Comparison of ENCODE assay signal across 12 cellular contexts in genomic region chr20:23082846-23083552, GRCh38. TPM values are rescaled to one million over a fixed set of nuclear protein-coding genes. Genes with fewer than 3 reads are reported as not detected.
DNase-seq lines count a peak whose midpoint lies in the region; ATAC-seq and TF ChIP-seq lines count a peak whose summit lies in the region.
"Had no signal": no experiment of that assay in that cellular context is flagged by ENCODE, and none has a peak within 500 bp of the region (broad histone marks: within the 10 kb centered on the region; RNA-seq: fewer than 3 reads in every experiment).

No MANE protein-coding gene starts in this region.

- no peaks in the 10 kb centered on the region for H3K36me3 Mint-ChIP-seq in CD4-positive, CD25-positive, alpha-beta regulatory T cell
- no peaks in the 10 kb centered on the region for H3K36me3 Mint-ChIP-seq in natural killer cell treated with Interleukin-12 subunit alpha and Interleukin-12 subunit beta and Interleukin-15 and Interleukin-18, amount 100 ng/mL, for 72 hours

- no peaks in the 10 kb centered on the region for H3K9me3 ChIP-seq in CD4-positive, CD25-positive, alpha-beta regulatory T cell (ENCODE audit: control insufficient read depth in 2 of 2, low read length in 2 of 2)
- no peaks in the 10 kb centered on the region for H3K9me3 ChIP-seq in esophagus muscularis mucosa

- intact Hi-C loops in esophagus muscularis mucosa (cut with DNase I): no loop called here

- no peaks in the 10 kb centered on the region for H3K9me3 Mint-ChIP-seq in CD4-positive, CD25-positive, alpha-beta regulatory T cell
- H3K9me3 Mint-ChIP-seq in natural killer cell treated with Interleukin-12 subunit alpha and Interleukin-12 subunit beta and Interleukin-15 and Interleukin-18, amount 100 ng/mL, for 72 hours: no peaks in the 10 kb centered on the region

- no peaks in the 10 kb centered on the region for H3K36me3 ChIP-seq in CD4-positive, CD25-positive, alpha-beta regulatory T cell (ENCODE audit: control insufficient read depth, insufficient read depth, low read length)
- H3K36me3 ChIP-seq in esophagus muscularis mucosa: peaks cover 0 to 17% (median 0%) of the 10 kb centered on the region in 4 donors

- WGBS in esophagus muscularis mucosa: 61% methylated on average over 9 of the region's 9 CpGs

- no peak for TF ChIP-seq CTCF in esophagus muscularis mucosa (IDR thresholded peaks at IDR 0.05)

- H3K4me3 Mint-ChIP-seq in CD4-positive, CD25-positive, alpha-beta regulatory T cell: peak overlapping the region; percentile 48 to 81 (median 62)
- peak overlapping the region; percentile 81 for H3K4me3 Mint-ChIP-seq in natural killer cell treated with Interleukin-12 subunit alpha and Interleukin-12 subunit beta and Interleukin-15 and Interleukin-18, amount 100 ng/mL, for 72 hours

- ATAC-seq in CD4-positive, CD25-positive, alpha-beta regulatory T cell (ENCODE audit: low read depth in 2 of 2): no peak
- no peak for ATAC-seq in natural killer cell treated with Interleukin-12 subunit alpha and Interleukin-12 subunit beta and Interleukin-15 and Interleukin-18, amount 100 ng/mL, for 72 hours
- ATAC-seq in HG02840 (IDR thresholded peaks at IDR 0.05; ENCODE audit: low FRiP score, unreplicated experiment) (no peak), HG02938 (IDR thresholded peaks at IDR 0.05; ENCODE audit: unreplicated experiment) (no peak), HG03045 (IDR thresholded peaks at IDR 0.05; ENCODE audit: unreplicated experiment) (no peak)

- peaks cover 11% of the 10 kb centered on the region for H3K4me1 ChIP-seq in CD4-positive, CD25-positive, alpha-beta regulatory T cell (ENCODE audit: control insufficient read depth, insufficient read depth, low read length, poor library complexity, severe bottlenecking)
- H3K4me1 ChIP-seq in esophagus muscularis mucosa: peaks cover 30 to 55% (median 47%) of the 10 kb centered on the region in 4 donors

- DNase-seq in CD4-positive, CD25-positive, alpha-beta regulatory T cell: peak in 1 of 3 donors; percentile 3
- DNase-seq in NCI-H2029 (lab: John Stamatoyannopoulos, UW) (peak; percentile 88), esophagus muscularis mucosa (ENCODE audit: extremely low spot score) (no peak), HUDEP-2 (lab: John Stamatoyannopoulos, UW; ENCODE audit: unreplicated experiment in 76 of 76) (no peak)
- DNase-seq in natural killer cell treated with Interleukin-12 subunit alpha and Interleukin-12 subunit beta and Interleukin-15 and Interleukin-18, amount 100 ng/mL, for 72 hours (ENCODE audit: low spot score): no peak
- DNase-seq: COR-L47, dorsolateral prefrontal cortex had no signal

- H3K4me1 Mint-ChIP-seq in CD4-positive, CD25-positive, alpha-beta regulatory T cell: peaks cover 0 to 37% (median 16%) of the 10 kb centered on the region in 4 donors
- peaks cover 53 to 58% of the 10 kb centered on the region in 2 donors for H3K4me1 Mint-ChIP-seq in natural killer cell treated with Interleukin-12 subunit alpha and Interleukin-12 subunit beta and Interleukin-15 and Interleukin-18, amount 100 ng/mL, for 72 hours (ENCODE audit: low read depth in 2 of 2)

- H3K27me3 Mint-ChIP-seq in CD4-positive, CD25-positive, alpha-beta regulatory T cell: peaks cover 7% of the 10 kb centered on the region
- H3K27me3 Mint-ChIP-seq in natural killer cell treated with Interleukin-12 subunit alpha and Interleukin-12 subunit beta and Interleukin-15 and Interleukin-18, amount 100 ng/mL, for 72 hours: no peaks in the 10 kb centered on the region

- no peak overlapping the region for H3K27ac ChIP-seq in CD4-positive, CD25-positive, alpha-beta regulatory T cell (ENCODE audit: insufficient read depth, low read length, poor library complexity, severe bottlenecking)
- peak overlapping the region; percentile 73 to 84 (median 81) for H3K27ac ChIP-seq in esophagus muscularis mucosa (replicated peaks in 1 of 4)

- peak overlapping the region in 1 of 3 donors; percentile 47 for H3K27ac Mint-ChIP-seq in CD4-positive, CD25-positive, alpha-beta regulatory T cell
- peak overlapping the region; percentile 81 to 83 for H3K27ac Mint-ChIP-seq in natural killer cell treated with Interleukin-12 subunit alpha and Interleukin-12 subunit beta and Interleukin-15 and Interleukin-18, amount 100 ng/mL, for 72 hours

- TF ChIP-seq POLR2A in esophagus muscularis mucosa (IDR thresholded peaks at IDR 0.05; ENCODE audit: low read depth): no peak

- H3K27me3 ChIP-seq in CD4-positive, CD25-positive, alpha-beta regulatory T cell (ENCODE audit: control insufficient read depth, insufficient read depth, low read length): no peaks in the 10 kb centered on the region
- no peaks in the 10 kb centered on the region for H3K27me3 ChIP-seq in esophagus muscularis mucosa

- peak overlapping the region; percentile 48 for H3K4me3 ChIP-seq in CD4-positive, CD25-positive, alpha-beta regulatory T cell (ENCODE audit: low read depth, low read length)
- H3K4me3 ChIP-seq in esophagus muscularis mucosa: peak overlapping the region; percentile 47 to 57 (median 47)

- no peak for TF ChIP-seq EP300 in esophagus muscularis mucosa (IDR thresholded peaks at IDR 0.05)

RNA-seq across cellular contexts. Expression of gene CD93, which starts 3.1 kb away (rescaled TPM):
- total RNA-seq in CD4-positive, CD25-positive, alpha-beta regulatory T cell: 3.3 TPM
- under 1 TPM; 0.12 to 0.33 (median 0.26) TPM for polyA plus RNA-seq in CD4-positive, CD25-positive, alpha-beta regulatory T cell
- total RNA-seq in esophagus muscularis mucosa: 10 to 100 TPM; 24.5 to 80.7 (median 66.0) TPM
- 10 to 100 TPM; 13.7 to 16.8 TPM for total RNA-seq in natural killer cell treated with Interleukin-12 subunit alpha and Interleukin-12 subunit beta and Interleukin-15 and Interleukin-18, amount 100 ng/mL, for 72 hours
- total RNA-seq: NCI-H460 had no signal

RNA-seq across cellular contexts. Expression of gene THBD, which starts 33.5 kb away (rescaled TPM):
- total RNA-seq in CD4-positive, CD25-positive, alpha-beta regulatory T cell: not detected
- polyA plus RNA-seq in CD4-positive, CD25-positive, alpha-beta regulatory T cell: not detected
- total RNA-seq in esophagus muscularis mucosa: 100 to 1,000 TPM in 1 of 4 donors, 10 to 100 TPM in 3; 22.4 to 206 (median 47.3) TPM
- under 1 TPM; 0.12 to 0.33 TPM for total RNA-seq in natural killer cell treated with Interleukin-12 subunit alpha and Interleukin-12 subunit beta and Interleukin-15 and Interleukin-18, amount 100 ng/mL, for 72 hours

RNA-seq across cellular contexts. Expression of gene SSTR4, which starts 47.9 kb away (rescaled TPM):
- total RNA-seq in CD4-positive, CD25-positive, alpha-beta regulatory T cell: not detected
- polyA plus RNA-seq in CD4-positive, CD25-positive, alpha-beta regulatory T cell: not detected
- total RNA-seq in esophagus muscularis mucosa: not detected
- not detected for total RNA-seq in natural killer cell treated with Interleukin-12 subunit alpha and Interleukin-12 subunit beta and Interleukin-15 and Interleukin-18, amount 100 ng/mL, for 72 hours
- total RNA-seq: NCI-H460, subcutaneous adipose tissue had no signal

Comparison
In these comparisons a context has a peak if more than half of its experiments do, and no peak if none do; other contexts are left out.
1. RNA of gene THBD, which starts 33.5 kb away (total RNA-seq): 22.4 to 206 TPM in esophagus muscularis mucosa; 0.12 to 0.33 TPM in natural killer cell treated with Interleukin-12 subunit alpha and Interleukin-12 subunit beta and Interleukin-15 and Interleukin-18, amount 100 ng/mL, for 72 hours and not detected in CD4-positive, CD25-positive, alpha-beta regulatory T cell (single experiment); every median in the first group is over 10 times any median in the second.